In genomic region chr2:197707316-197708213, GRCh38 we compare ENCODE assay signal across 8 cellular contexts. TPM values are rescaled to one million over a fixed set of nuclear protein-coding genes. Genes with fewer than 3 reads are reported as not detected.
A peak's percentile ranks its signal among the peaks of the same experiment; 100 is the strongest.
DNase-seq lines count a peak whose midpoint lies in the region; ATAC-seq, FAIRE-seq and TF ChIP-seq lines count a peak whose summit lies in the region.

No MANE protein-coding gene starts in this region.

- H3K4me1 ChIP-seq in CD8-positive, alpha-beta memory T cell (ENCODE audit: insufficient read depth, low read length) = peaks cover 40% of the 10 kb centered on the region
- H3K4me1 ChIP-seq in left lung (peaks cover 25 to 42% of the 10 kb centered on the region in 2 donors), thyroid gland (peaks cover 21 to 24% of the 10 kb centered on the region in 2 donors)

- H3K36me3 ChIP-seq in CD8-positive, alpha-beta memory T cell (ENCODE audit: insufficient read depth, low read length) = peaks cover 7% of the 10 kb centered on the region
- H3K36me3 ChIP-seq in bronchial epithelial cell (ENCODE audit: control insufficient read depth, insufficient read depth, low read length) (peaks cover 1% of the 10 kb centered on the region), left lung (no peaks in the 10 kb centered on the region), thyroid gland (no peaks in the 10 kb centered on the region)

- peak; percentile 75 for FAIRE-seq in H54 (lab: Jason Lieb, UNC)
- FAIRE-seq in bronchial epithelial cell (lab: Jason Lieb, UNC) = no peak

- H3K27ac ChIP-seq in CD8-positive, alpha-beta memory T cell (ENCODE audit: low read depth, low read length) = no peak overlapping the region
- H3K27ac ChIP-seq in left lung (no peak overlapping the region), thyroid gland (no peak overlapping the region)

- H3K4me3 ChIP-seq in CD8-positive, alpha-beta memory T cell (ENCODE audit: low read length) = peak overlapping the region; percentile 88
- H3K4me3 ChIP-seq in bronchial epithelial cell (ENCODE audit: low read depth, low read length) = peak overlapping the region; percentile 89
- H3K4me3 ChIP-seq in left lung = peak overlapping the region in 1 of 2 donors; percentile 86
- peak overlapping the region in 1 of 3 donors; percentile 12 for H3K4me3 ChIP-seq in thyroid gland (replicated peaks in 1 of 3)

- WGBS in thyroid gland, 2 donors = 12 to 13% methylated on average over 4 of the region's 4 CpGs

- ATAC-seq in left lung = peak; percentile 32
- no peak for ATAC-seq in GM21360 (IDR thresholded peaks at IDR 0.05; ENCODE audit: unreplicated experiment)

- peaks cover 4 to 44% (median 5%) of the 10 kb centered on the region in 3 donors for H3K36me3 Mint-ChIP-seq in CD8-positive, alpha-beta memory T cell

- peak overlapping the region; percentile 86 to 95 (median 92) for H3K4me3 Mint-ChIP-seq in CD8-positive, alpha-beta memory T cell

- peak overlapping the region in 7 of 8 donors; percentile 17 to 91 (median 57) for H3K27ac Mint-ChIP-seq in CD8-positive, alpha-beta memory T cell

- POLR2A ChIA-PET in CD8-positive, alpha-beta memory T cell (lab: Charles Lee) = interaction anchor here (2.8 kb wide), 1 partner anchor 192 kb away, joined by 13 read pairs; the partner anchor contains the start of gene MOB4

- TF ChIP-seq CTCF in bronchial epithelial cell (IDR thresholded peaks at IDR 0.05; ENCODE audit: insufficient read depth, low read length, severe bottlenecking) (peak; percentile 41), left lung (IDR thresholded peaks at IDR 0.05) (peak in 1 of 2 donors; percentile 59), thyroid gland (IDR thresholded peaks at IDR 0.05) (peak; percentile 30 to 73 (median 60))

- no peaks in the 10 kb centered on the region for H3K27me3 Mint-ChIP-seq in CD8-positive, alpha-beta memory T cell

- H3K9me3 ChIP-seq in CD8-positive, alpha-beta memory T cell (ENCODE audit: low read length) = no peaks in the 10 kb centered on the region
- H3K9me3 ChIP-seq in left lung (no peaks in the 10 kb centered on the region), thyroid gland (no peaks in the 10 kb centered on the region)

- CTCF ChIA-PET in CD8-positive, alpha-beta memory T cell (lab: Charles Lee) = interaction anchor here (1.0 to 2.8 kb wide), 4 partner anchors 72 to 589 kb away, joined by 3 to 10 read pairs (median 4); partner anchors contain the start of genes HSPD1 and HSPE1

- no peaks in the 10 kb centered on the region for H3K27me3 ChIP-seq in CD8-positive, alpha-beta memory T cell (ENCODE audit: insufficient read depth, low read length, poor library complexity, severe bottlenecking)
- H3K27me3 ChIP-seq in bronchial epithelial cell (ENCODE audit: control insufficient read depth, insufficient read depth, low read length) (no peaks in the 10 kb centered on the region), left lung (no peaks in the 10 kb centered on the region), thyroid gland (no peaks in the 10 kb centered on the region)

- no peak for TF ChIP-seq POLR2A in H54 (IDR thresholded peaks at IDR 0.05; ENCODE audit: low read depth, low read length)
- TF ChIP-seq POLR2A in thyroid gland (IDR thresholded peaks at IDR 0.05) = no peak

- peaks cover 0 to 2% (median 0%) of the 10 kb centered on the region in 5 donors for H3K9me3 Mint-ChIP-seq in CD8-positive, alpha-beta memory T cell

- peak in 2 of 5 donors; percentile 22 to 30 for DNase-seq in CD8-positive, alpha-beta memory T cell
- peak; percentile 21 for DNase-seq in H54 (ENCODE audit: insufficient read length, low spot score)
- DNase-seq in NOMO-1 treated with DMSO at 0.1 percent for 48 hours (lab: John Stamatoyannopoulos, UW; ENCODE audit: unreplicated experiment) = peak; percentile 39
- DNase-seq in bronchial epithelial cell (ENCODE audit: low read depth) = peak; percentile 58
- no peak for DNase-seq in left lung
- DNase-seq in thyroid gland = no peak
- DNase-seq in NCI-H187 treated with DMSO at 0.1 percent for 48 hours (lab: John Stamatoyannopoulos, UW) = no peak

- H3K4me1 Mint-ChIP-seq in CD8-positive, alpha-beta memory T cell = peaks cover 44 to 66% (median 58%) of the 10 kb centered on the region in 3 donors

- intact Hi-C loops in left lung (cut with DNase I) = no loop called here
- intact Hi-C loops in thyroid gland (cut with DNase I) = no loop called here

RNA-seq across cellular contexts. Expression of gene MARS2, which starts 2.4 kb away (rescaled TPM):
- 10 to 100 TPM; 27.1 to 27.9 TPM for total RNA-seq in CD8-positive, alpha-beta memory T cell
- polyA plus RNA-seq in CD8-positive, alpha-beta memory T cell = 8.5 TPM
- total RNA-seq in bronchial epithelial cell = 5.9 and 6.6 TPM in 2 replicates
- 1 to 10 TPM; 4.8 to 7.8 TPM for total RNA-seq in left lung
- 10 to 100 TPM in 1 of 4 donors, 1 to 10 TPM in 3; 4.6 to 10.6 (median 8.0) TPM for total RNA-seq in thyroid gland

RNA-seq across cellular contexts. Expression of gene RFTN2, which starts 32.2 kb away (rescaled TPM):
- under 1 TPM in 1 of 2 experiments, not detected in 1; 0.09 TPM for total RNA-seq in CD8-positive, alpha-beta memory T cell
- polyA plus RNA-seq in CD8-positive, alpha-beta memory T cell = 0.06 TPM
- under 0.01 and 0.13 TPM in 2 replicates for total RNA-seq in bronchial epithelial cell
- 10 to 100 TPM in 1 of 2 donors, 1 to 10 TPM in 1; 4.5 to 10.2 TPM for total RNA-seq in left lung
- 10 to 100 TPM in 2 of 4 donors, 1 to 10 TPM in 2; 5.3 to 12.9 (median 9.4) TPM for total RNA-seq in thyroid gland

Comparison
In these comparisons a context has a peak if more than half of its experiments do, and no peak if none do; other contexts are left out.
1. DNase-seq: peak in H54 (single experiment), NOMO-1 treated with DMSO at 0.1 percent for 48 hours (single experiment) and bronchial epithelial cell (single experiment); none in left lung (0 of 2), thyroid gland (0 of 2) and NCI-H187 treated with DMSO at 0.1 percent for 48 hours (single experiment).